In the genomic region with DNA sequence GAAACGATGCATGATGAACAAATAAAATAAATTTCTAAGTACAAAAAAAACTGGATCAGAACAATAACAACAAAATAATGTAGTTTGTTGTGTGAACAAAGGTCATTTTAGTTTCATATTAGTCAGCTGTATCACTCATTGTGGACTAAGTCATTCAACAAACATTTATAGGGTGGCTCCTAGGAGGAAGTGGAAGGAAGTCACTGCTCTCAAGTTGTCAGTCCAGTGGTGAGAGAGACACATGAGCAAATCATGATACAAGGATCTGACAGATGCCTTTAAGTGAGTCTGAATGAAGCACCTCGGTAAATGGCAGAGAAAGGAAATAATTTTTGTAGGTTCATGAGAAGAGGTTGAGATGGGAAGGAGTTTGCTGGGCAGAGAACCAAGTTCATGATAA, we compare ENCODE assay signal across 27 cellular contexts. TPM values are rescaled to one million over a fixed set of nuclear protein-coding genes. Genes with fewer than 3 reads are reported as not detected.
A peak's percentile ranks its signal among the peaks of the same experiment; 100 is the strongest.
DNase-seq lines count a peak whose midpoint lies in the region; ATAC-seq and TF ChIP-seq lines count a peak whose summit lies in the region.
"Had no signal": no experiment of that assay in that cellular context is flagged by ENCODE, and none has a peak within 500 bp of the region (broad histone marks: within the 10 kb centered on the region; RNA-seq: fewer than 3 reads in every experiment).

No MANE protein-coding gene starts in this region.

- peaks cover 17% of the 10 kb centered on the region for H3K4me1 ChIP-seq in PC-3 (ENCODE audit: insufficient read depth, low read length)
- H3K4me1 ChIP-seq: esophagus muscularis mucosa, parathyroid adenoma, sigmoid colon had no signal

- H3K4me1 Mint-ChIP-seq in type B pancreatic cell (ENCODE audit: unreplicated experiment), result no peaks in the 10 kb centered on the region
- H3K4me1 Mint-ChIP-seq: naive B cell; stimulated activated naive B cell treated with anti-CD40 and anti-IgM and Interleukin-4, amounts not matched to agents 10 μg/mL and 1 μg/mL and 100 μg/mL, for 72 hours had no signal

- H4K20me1 ChIP-seq in PC-3 (ENCODE audit: low read length), result no peaks in the 10 kb centered on the region

- H3K9me3 ChIP-seq in PC-3 (ENCODE audit: low read length), result no peaks in the 10 kb centered on the region
- H3K9me3 ChIP-seq: sigmoid colon, testis had no signal

- in situ Hi-C loops in KBM-7 (cut with MboI; ENCODE audit: low pct_unique_long_range_greater_than_20kb, low sequenced_read_pairs), result no loop called here

- BruUV-seq in PC-3 (replicated peaks; lab: Mats Ljungman, UMichigan), result no TSS peak

- H3K79me2 ChIP-seq in PC-3 (ENCODE audit: low read length), result no peaks in the 10 kb centered on the region
- H3K79me2 ChIP-seq: parathyroid adenoma had no signal

- H3K36me3 Mint-ChIP-seq in type B pancreatic cell, result no peaks in the 10 kb centered on the region
- H3K36me3 Mint-ChIP-seq: activated CD4-positive, alpha-beta memory T cell treated with anti-CD3 and anti-CD28 coated beads for 36 hours; CD8-positive, alpha-beta T cell; naive B cell; stimulated activated naive B cell treated with anti-CD40 and anti-IgM and Interleukin-4, amounts not matched to agents 10 μg/mL and 1 μg/mL and 100 μg/mL, for 72 hours had no signal

- no peak overlapping the region for H2AFZ ChIP-seq in PC-3 (ENCODE audit: low read length)
- H2AFZ ChIP-seq: parathyroid adenoma had no signal

- POLR2A ChIA-PET in PC-3 (lab: Charles Lee; ENCODE audit: unreplicated experiment), result interaction anchor here (0.6 kb wide), 1 partner anchor 56 kb away, joined by 4 read pairs; no protein-coding TSS in a partner anchor

- H3F3A ChIP-seq in PC-3 (ENCODE audit: low read length, unreplicated experiment), result no peaks in the 10 kb centered on the region

- H3K4me3 ChIP-seq in PC-3 (ENCODE audit: low read length), result no peak overlapping the region
- H3K4me3 ChIP-seq: esophagus muscularis mucosa, sigmoid colon, testis had no signal

- no peaks in the 10 kb centered on the region for H3K27me3 ChIP-seq in PC-3 (ENCODE audit: low read length)
- H3K27me3 ChIP-seq: esophagus muscularis mucosa, sigmoid colon, testis had no signal

- H3K9ac ChIP-seq in PC-3 (ENCODE audit: low read length), result no peak overlapping the region
- H3K9ac ChIP-seq: KMS-11, parathyroid adenoma had no signal

- H3K27ac Mint-ChIP-seq in type B pancreatic cell, result peak overlapping the region; percentile 3
- H3K27ac Mint-ChIP-seq: activated CD4-positive, alpha-beta memory T cell treated with anti-CD3 and anti-CD28 coated beads for 36 hours; CD8-positive, alpha-beta T cell; stimulated activated naive B cell treated with anti-CD40 and anti-IgM and Interleukin-4, amounts not matched to agents 10 μg/mL and 1 μg/mL and 100 μg/mL, for 72 hours had no signal

- no peak overlapping the region for H3K4me3 Mint-ChIP-seq in type B pancreatic cell
- H3K4me3 Mint-ChIP-seq: activated CD4-positive, alpha-beta memory T cell treated with anti-CD3 and anti-CD28 coated beads for 36 hours; CD8-positive, alpha-beta T cell; naive B cell; stimulated activated naive B cell treated with anti-CD40 and anti-IgM and Interleukin-4, amounts not matched to agents 10 μg/mL and 1 μg/mL and 100 μg/mL, for 72 hours had no signal

- DNase-seq in KBM-7, result peak; percentile 10
- DNase-seq in PC-3, result peak; percentile 83
- peak; percentile 80 for DNase-seq in epithelial cell of prostate (ENCODE audit: low read depth, low spot score)
- DNase-seq in type B pancreatic cell (ENCODE audit: extremely low spot score, unreplicated experiment), result no peak
- no peak for DNase-seq in NCI-H1436 treated with DMSO at 0.1 percent for 48 hours (lab: John Stamatoyannopoulos, UW)
- DNase-seq: activated CD4-positive, alpha-beta memory T cell treated with anti-CD3 and anti-CD28 coated beads for 36 hours; activated gamma-delta T cell treated with Interleukin-2 at 50 U/mL for 16 hours; activated T-cell treated with anti-CD3 and anti-CD28 coated beads for 4 hours; caudate nucleus; CD8-positive, alpha-beta T cell; DND-41; kidney; naive B cell; NCI-H1417 treated with DMSO at 0.1 percent for 48 hours; NCI-H2171; NCI-H748 treated with DMSO at 0.1 percent for 48 hours; SHP77 treated with DMSO at 0.1 percent for 48 hours; sigmoid colon; stimulated activated CD4-positive, alpha-beta T cell treated with anti-CD3 and anti-CD28 coated beads, Interleukin-2, amount 100 ng/mL, for 24 hours; stimulated activated naive B cell treated with anti-CD40 and anti-IgM and Interleukin-4, amounts not matched to agents 10 μg/mL and 1 μg/mL and 100 μg/mL, for 72 hours; T-helper 1 cell; testis had no signal

- CTCF ChIA-PET in PC-3 (lab: Charles Lee), result no interaction called here

- peak overlapping the region; percentile 61 for H3K27ac ChIP-seq in PC-3 (ENCODE audit: low read length)
- H3K27ac ChIP-seq in epithelial cell of prostate, result peak overlapping the region; percentile 77
- H3K27ac ChIP-seq: esophagus muscularis mucosa, KMS-11, parathyroid adenoma, sigmoid colon had no signal

- H3K36me3 ChIP-seq in PC-3 (ENCODE audit: low read depth, low read length), result no peaks in the 10 kb centered on the region
- H3K36me3 ChIP-seq: esophagus muscularis mucosa, sigmoid colon had no signal

- no peaks in the 10 kb centered on the region for H3K27me3 Mint-ChIP-seq in type B pancreatic cell
- H3K27me3 Mint-ChIP-seq: naive B cell; stimulated activated naive B cell treated with anti-CD40 and anti-IgM and Interleukin-4, amounts not matched to agents 10 μg/mL and 1 μg/mL and 100 μg/mL, for 72 hours had no signal

- no peak for TF ChIP-seq CTCF in PC-3 (conservative IDR thresholded peaks at IDR 0.05; ENCODE audit: low read depth, low read length)
- TF ChIP-seq CTCF in type B pancreatic cell (conservative IDR thresholded peaks at IDR 0.05), result no peak

- peak; percentile 100 for ATAC-seq in PC-3
- ATAC-seq in GM21825 (IDR thresholded peaks at IDR 0.05; ENCODE audit: unreplicated experiment), result no peak
- no peak for ATAC-seq in HG02571 (IDR thresholded peaks at IDR 0.05; ENCODE audit: unreplicated experiment)
- ATAC-seq: CD8-positive, alpha-beta T cell; stimulated activated naive B cell treated with anti-CD40 and anti-IgM and Interleukin-4, amounts not matched to agents 10 μg/mL and 1 μg/mL and 100 μg/mL, for 72 hours had no signal

- H3K4me2 ChIP-seq in PC-3 (ENCODE audit: low read length), result peak overlapping the region; percentile 56
- H3K4me2 ChIP-seq: KMS-11 had no signal

- intact Hi-C loops in PC-3 (cut with micrococcal nuclease), result loop anchor here (1.0 to 2.0 kb wide), 2 partner anchors 47 to 48 kb away; no protein-coding TSS in a partner anchor

- H3K9me3 Mint-ChIP-seq in type B pancreatic cell, result no peaks in the 10 kb centered on the region
- H3K9me3 Mint-ChIP-seq: activated CD4-positive, alpha-beta memory T cell treated with anti-CD3 and anti-CD28 coated beads for 36 hours; CD8-positive, alpha-beta T cell; naive B cell; stimulated activated naive B cell treated with anti-CD40 and anti-IgM and Interleukin-4, amounts not matched to agents 10 μg/mL and 1 μg/mL and 100 μg/mL, for 72 hours had no signal

- H3K9me2 ChIP-seq in PC-3 (replicated peaks; ENCODE audit: low read length), result no peaks in the 10 kb centered on the region

RNA-seq across cellular contexts. Expression of gene EPDR1, which starts 56.8 kb away (rescaled TPM):
- total RNA-seq in PC-3 (2014; rRNA removed) (22.7 and 26.6 TPM in 2 replicates), type B pancreatic cell (ENCODE audit: low replicate concordance) (0.90 and 6.1 TPM in 2 replicates)

Comparison
In these comparisons a context has a peak if more than half of its experiments do, and no peak if none do; other contexts are left out.
1. DNase-seq: peak in KBM-7 (single experiment), PC-3 (single experiment) and epithelial cell of prostate (single experiment); none in type B pancreatic cell (single experiment) and NCI-H1436 treated with DMSO at 0.1 percent for 48 hours (single experiment).